25 cellular contexts compared by ENCODE assay signal in genomic region chr11:26027887-26028286, GRCh38.
DNase-seq lines count a peak whose midpoint lies in the region; ATAC-seq and TF ChIP-seq lines count a peak whose summit lies in the region.
"Had no signal": no experiment of that assay in that cellular context is flagged by ENCODE, and none has a peak within 500 bp of the region (broad histone marks: within the 10 kb centered on the region; RNA-seq: fewer than 3 reads in every experiment).

No MANE protein-coding gene starts in this region.

- H3K27ac ChIP-seq in ACC112 (ENCODE audit: low read depth, low read length) (no peak overlapping the region), IMR-90 (ENCODE audit: insufficient read depth, low read length) (peak overlapping the region; percentile 83; the same call in 1 of the 2 replicates), tibial nerve (no peak overlapping the region)
- H3K27ac ChIP-seq: heart left ventricle, tibial artery, WERI-Rb-1 had no signal

- in situ Hi-C loops in IMR-90 (cut with MboI; ENCODE audit: low sequenced_read_pairs), result no loop called here

- no peaks in the 10 kb centered on the region for H3K27me3 ChIP-seq in ACC112 (ENCODE audit: insufficient read depth, low read length)
- H3K27me3 ChIP-seq in IMR-90 (ENCODE audit: control insufficient read depth, insufficient read depth, low read length), result no peaks in the 10 kb centered on the region
- H3K27me3 ChIP-seq in tibial nerve, result no peaks in the 10 kb centered on the region
- H3K27me3 ChIP-seq: heart left ventricle, tibial artery had no signal

- H3K4me1 ChIP-seq in ACC112 (ENCODE audit: control insufficient read depth, insufficient read depth, low read length, unreplicated experiment) (peaks cover 23% of the 10 kb centered on the region), IMR-90 (ENCODE audit: control insufficient read depth, insufficient read depth, low read length) (peaks cover 3% of the 10 kb centered on the region), tibial nerve (no peaks in the 10 kb centered on the region)
- H3K4me1 ChIP-seq: heart left ventricle, tibial artery had no signal

- H2AFZ ChIP-seq in ACC112 (ENCODE audit: low read length, unreplicated experiment) (no peak overlapping the region), IMR-90 (replicated peaks; ENCODE audit: low read length, poor library complexity) (no peak overlapping the region)

- H2BK15ac ChIP-seq in IMR-90 (ENCODE audit: low read depth, low read length), result peak overlapping the region; percentile 35; the same call in 2 of the 3 replicates

- H2AK9ac ChIP-seq in IMR-90 (replicated peaks; ENCODE audit: low read depth, low read length, poor library complexity), result no peak overlapping the region

- peak overlapping the region; percentile 54; the same call in 1 of the 2 replicates for H3K14ac ChIP-seq in IMR-90 (replicated peaks; ENCODE audit: low read depth, low read length)

- no peak overlapping the region for H3K9ac ChIP-seq in IMR-90 (ENCODE audit: low read depth, low read length)

- no peaks in the 10 kb centered on the region for H3K36me3 ChIP-seq in ACC112 (ENCODE audit: insufficient read depth, low read length)
- no peaks in the 10 kb centered on the region for H3K36me3 ChIP-seq in IMR-90 (ENCODE audit: control insufficient read depth, insufficient read depth, low read length)
- H3K36me3 ChIP-seq in tibial nerve, result no peaks in the 10 kb centered on the region
- H3K36me3 ChIP-seq: heart left ventricle, tibial artery, WERI-Rb-1 had no signal

- ATAC-seq in GM18907 (IDR thresholded peaks at IDR 0.05; ENCODE audit: unreplicated experiment) (peak; percentile 66), GM21786 (IDR thresholded peaks at IDR 0.05; ENCODE audit: unreplicated experiment) (peak; percentile 73), IMR-90 (ENCODE audit: low read depth) (no peak)
- ATAC-seq: heart left ventricle, right cardiac atrium had no signal

- H3K4me3 ChIP-seq in ACC112 (ENCODE audit: low read depth, low read length), result peak overlapping the region; percentile 25; the same call in 1 of the 2 replicates
- no peak overlapping the region for H3K4me3 ChIP-seq in IMR-90 (ENCODE audit: insufficient read depth, low read depth, low read length)
- no peak overlapping the region for H3K4me3 ChIP-seq in tibial nerve
- H3K4me3 ChIP-seq: heart left ventricle, lung, tibial artery had no signal

- peak overlapping the region; percentile 91; the same call in 1 of the 2 replicates for H3K18ac ChIP-seq in IMR-90 (ENCODE audit: low read depth, low read length)

- no peak overlapping the region for H3K56ac ChIP-seq in IMR-90 (ENCODE audit: extremely low read depth, insufficient read depth, low read length)

- BruUV-seq in IMR-90 (replicated peaks; lab: Mats Ljungman, UMichigan), result no TSS peak

- no peak overlapping the region for H3K4me2 ChIP-seq in IMR-90 (ENCODE audit: low read depth, low read length)

- H4K5ac ChIP-seq in IMR-90 (ENCODE audit: low read depth, low read length), result peak overlapping the region; percentile 85; the same call in 1 of the 2 replicates

- POLR2A ChIA-PET in IMR-90 (lab: Charles Lee; ENCODE audit: unreplicated experiment), result no interaction called here

- H3K4ac ChIP-seq in IMR-90 (ENCODE audit: low read depth, low read length), result peak overlapping the region; percentile 82

- no peaks in the 10 kb centered on the region for H3K79me1 ChIP-seq in IMR-90 (ENCODE audit: low read depth in 1 of 2, low read length in 2 of 2)

- intact Hi-C loops in IMR-90 (cut with micrococcal nuclease), result no loop called here

- no peaks in the 10 kb centered on the region for H4K20me1 ChIP-seq in IMR-90 (ENCODE audit: insufficient read depth, low read length)

- no peak overlapping the region for H2BK5ac ChIP-seq in IMR-90 (ENCODE audit: low read depth, low read length, poor library complexity, severe bottlenecking)

- no peak for TF ChIP-seq RAD21 in IMR-90 (IDR thresholded peaks at IDR 0.05; ENCODE audit: low read length)

- TF ChIP-seq POLR2A in IMR-90 (IDR thresholded peaks at IDR 0.05; ENCODE audit: low read depth, low read length) (no peak), tibial nerve (IDR thresholded peaks at IDR 0.05) (no peak)

- no peak for TF ChIP-seq EP300 in tibial nerve (IDR thresholded peaks at IDR 0.05)

- peak overlapping the region; percentile 64; the same call in 1 of the 2 replicates for H3K23ac ChIP-seq in IMR-90 (ENCODE audit: low read depth, low read length)

- H4K91ac ChIP-seq in IMR-90 (ENCODE audit: insufficient read depth, low read depth, low read length), result peak overlapping the region; percentile 79; the same call in 1 of the 2 replicates

- DNase-seq in IMR-90 (no peak), tibial nerve (ENCODE audit: low spot score in 2 of 2) (no peak), NCI-H146 treated with DMSO at 0.1 percent for 48 hours (lab: John Stamatoyannopoulos, UW; ENCODE audit: unreplicated experiment) (no peak)
- no peak for DNase-seq in stimulated activated CD4-positive, alpha-beta T cell treated with anti-CD3 and anti-CD28 coated beads, Interleukin-4, amount 100 ng/mL, for 1 hour
- DNase-seq in activated T-cell treated with anti-CD3 and anti-CD28 coated beads, Interleukin-2, amount 50 U/mL, for 48 hours, result no peak
- DNase-seq: activated CD4-positive, alpha-beta memory T cell treated with anti-CD3 and anti-CD28 coated beads for 36 hours; activated naive CD4-positive, alpha-beta T cell treated with anti-CD3 and anti-CD28 coated beads, Interleukin-2, amount 10 ng/mL, durations not matched to agents 7 days and 5 days; activated T-cell treated with anti-CD3 and anti-CD28 coated beads, Interleukin-2, amount 50 U/mL, for 24 hours; C1 segment of cervical spinal cord; cerebellar nuclear complex; effector CD4-positive, alpha-beta T cell; H9; heart left ventricle; islet precursor cell; NCI-H1930; NCI-H446 treated with DMSO at 0.1 percent for 48 hours; SHP77; stimulated activated naive CD4-positive, alpha-beta T cell; tibial artery; WERI-Rb-1 had no signal

- CTCF ChIA-PET in IMR-90 (lab: Yijun Ruan, JAX), result no interaction called here

- peak overlapping the region; percentile 61 for H2AK5ac ChIP-seq in IMR-90 (ENCODE audit: low read depth, low read length)

- no peaks in the 10 kb centered on the region for H3K9me3 ChIP-seq in IMR-90 (ENCODE audit: control insufficient read depth, insufficient read depth, low read length)
- no peaks in the 10 kb centered on the region for H3K9me3 ChIP-seq in tibial nerve
- H3K9me3 ChIP-seq: heart left ventricle, tibial artery had no signal

- H2BK20ac ChIP-seq in IMR-90 (ENCODE audit: low read depth, low read length), result peak overlapping the region; percentile 77

- no peaks in the 10 kb centered on the region for H3K79me2 ChIP-seq in ACC112 (ENCODE audit: control insufficient read depth, insufficient read depth, low read length, unreplicated experiment)

- no peak for TF ChIP-seq CTCF in IMR-90 (conservative IDR thresholded peaks at IDR 0.05; ENCODE audit: low read depth, low read length)
- no peak for TF ChIP-seq CTCF in tibial nerve (IDR thresholded peaks at IDR 0.05)

- peaks cover 3% of the 10 kb centered on the region for H3K9me1 ChIP-seq in IMR-90 (ENCODE audit: insufficient read depth, low read length)

- H4K8ac ChIP-seq in IMR-90 (ENCODE audit: low read depth in 2 of 2, low read length in 2 of 2), result peak overlapping the region in 1 of 2 experiments; percentile 60; a peak in 1 of 4 replicates

- dilution Hi-C loops in IMR-90 (cut with HindIII; ENCODE audit: low sequenced_read_pairs, unreplicated experiment), result no loop called here

- peak overlapping the region; percentile 66 for H2BK120ac ChIP-seq in IMR-90 (ENCODE audit: low read depth, low read length)

TF ChIP-seq in IMR-90, 13 proteins besides CTCF, POLR2A, EP300 and RAD21:
- TF ChIP-seq FOS (IDR thresholded peaks at IDR 0.05; ENCODE audit: low read depth, low read length) (no peak), MXI1 (IDR thresholded peaks at IDR 0.05; ENCODE audit: borderline replicate concordance, low read depth, low read length) (no peak), RCOR1 (IDR thresholded peaks at IDR 0.05; ENCODE audit: insufficient replicate concordance, low read length) (no peak), NFE2L2 (IDR thresholded peaks at IDR 0.05; ENCODE audit: low read depth, low read length) (no peak), RFX5 (IDR thresholded peaks at IDR 0.05; ENCODE audit: low read depth, low read length) (no peak), MAFK (IDR thresholded peaks at IDR 0.05; ENCODE audit: low read depth, low read length) (no peak), CHD1 (IDR thresholded peaks at IDR 0.05; ENCODE audit: low read depth, low read length) (no peak), USF2 (IDR thresholded peaks at IDR 0.05; ENCODE audit: low read depth, low read length) (no peak), BHLHE40 (IDR thresholded peaks at IDR 0.05; ENCODE audit: low read depth, low read length) (no peak), SMC3 (IDR thresholded peaks at IDR 0.05; ENCODE audit: low read depth, low read length) (no peak), CEBPB (IDR thresholded peaks at IDR 0.05; ENCODE audit: low read depth, low read length) (no peak), MAZ (IDR thresholded peaks at IDR 0.05; ENCODE audit: borderline replicate concordance, low read depth, low read length) (no peak), ELK1 (IDR thresholded peaks at IDR 0.05; ENCODE audit: borderline replicate concordance, low read depth, low read length) (no peak)
